In the genomic region with DNA sequence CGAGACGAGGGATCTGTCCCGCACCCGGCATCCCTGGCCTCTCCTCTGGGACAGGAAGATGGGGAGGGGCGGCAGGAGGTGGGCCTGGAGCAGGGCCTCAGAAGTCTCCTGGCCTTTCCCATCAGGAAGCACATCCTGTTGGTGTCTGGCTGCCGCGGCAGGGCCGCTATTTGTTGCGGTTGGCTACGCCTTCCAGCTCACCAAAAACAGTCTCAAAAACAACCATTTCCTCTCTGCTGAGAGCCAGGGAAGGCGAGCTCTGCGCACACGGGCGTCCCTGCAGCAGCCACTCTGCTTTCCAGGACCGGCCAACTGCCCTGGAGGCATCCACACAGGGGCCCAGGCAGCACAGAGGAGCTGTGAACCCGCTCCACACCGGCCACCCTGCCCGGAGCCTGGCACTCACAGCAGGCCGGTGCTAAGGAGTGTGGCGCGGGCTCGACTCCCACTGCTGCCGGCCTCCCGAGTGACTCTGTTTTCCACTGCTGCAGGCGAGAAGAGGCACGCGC, we compare ENCODE assay signal across 8 cellular contexts. TPM values are rescaled to one million over a fixed set of nuclear protein-coding genes. Genes with fewer than 3 reads are reported as not detected.
DNase-seq lines count a peak whose midpoint lies in the region; ATAC-seq lines count a peak whose summit lies in the region.

Gene TMEM204, plus strand, starts transcription at position 224 of the 509 bp plus-strand sequence. CDS start 610 bp downstream, outside the sequence.

- intact Hi-C loops in aorta (cut with DNase I), result no loop called here

- no peaks in the 10 kb centered on the region for H3K9me3 ChIP-seq in aorta (ENCODE audit: control insufficient read depth, low read length)

- DNase-seq in stimulated activated CD4-positive, alpha-beta T cell treated with anti-CD3 and anti-CD28 coated beads, Interleukin-4, amount 100 ng/mL, for 24 hours, result peak; percentile 32
- DNase-seq in stimulated activated CD4-positive, alpha-beta T cell treated with anti-CD3 and anti-CD28 coated beads, Interleukin-2, amount 100 ng/mL, for 48 hours, result no peak
- DNase-seq in mesenteric fat pad (ENCODE audit: low spot score), result no peak
- DNase-seq in aorta, result peak; percentile 84 to 88
- DNase-seq in retina, result no peak
- no peak for DNase-seq in SIG-M5 treated with dmso at 0.1 percent for 504 hours (lab: John Stamatoyannopoulos, UW; ENCODE audit: unreplicated experiment)
- no peak for DNase-seq in DMS 273 treated with DMSO at 0.1 percent for 48 hours (lab: John Stamatoyannopoulos, UW)

- H3K4me3 ChIP-seq in aorta (ENCODE audit: low read length in 2 of 2), result peak within 1 kb of the TSS; percentile 31 to 47

- WGBS in aorta, 2 donors, result 1 to 3% methylated on average over 27 of the region's 27 CpGs

- no peaks in the 10 kb centered on the region for H3K27me3 ChIP-seq in aorta (ENCODE audit: control insufficient read depth in 1 of 2, insufficient read depth in 2 of 2, low read length in 1 of 2)

- no peaks in the 10 kb centered on the region for H3K4me1 ChIP-seq in aorta (ENCODE audit: control insufficient read depth in 1 of 2, insufficient read depth in 2 of 2, low read length in 2 of 2)

- H3K27ac ChIP-seq in cingulate gyrus (ENCODE audit: low read depth, low read length), result peak within 1 kb of the TSS; percentile 69
- H3K27ac ChIP-seq in aorta (ENCODE audit: low read depth in 1 of 2, low read length in 2 of 2), result peak within 1 kb of the TSS; percentile 69 to 79

- peaks cover 0 to 4% of the 10 kb centered on the region in 2 donors for H3K36me3 ChIP-seq in aorta (ENCODE audit: control insufficient read depth in 1 of 2, insufficient read depth in 2 of 2, low read length in 1 of 2)

- ATAC-seq in aorta (ENCODE audit: low FRiP score), result peak; percentile 64

RNA-seq across cellular contexts. Expression of gene TMEM204, which starts in this region (rescaled TPM):
- total RNA-seq in mesenteric fat pad (37.2 TPM), aorta (10 to 100 TPM; 38.1 to 52.1 TPM)
- polyA plus RNA-seq in aorta, result 10 to 100 TPM; 34.7 to 74.5 TPM

Comparison
In these comparisons a context has a peak if more than half of its experiments do, and no peak if none do; other contexts are left out.
1. DNase-seq: peak in stimulated activated CD4-positive, alpha-beta T cell treated with anti-CD3 and anti-CD28 coated beads, Interleukin-4, amount 100 ng/mL, for 24 hours (single experiment) and aorta (2 of 2); none in stimulated activated CD4-positive, alpha-beta T cell treated with anti-CD3 and anti-CD28 coated beads, Interleukin-2, amount 100 ng/mL, for 48 hours (0 of 2), mesenteric fat pad (single experiment), retina (single experiment), SIG-M5 treated with dmso at 0.1 percent for 504 hours (single experiment) and DMS 273 treated with DMSO at 0.1 percent for 48 hours (single experiment).